Comparison of ENCODE assay signal across 10 cellular contexts in genomic region chr4:7156273-7157139, GRCh38. TPM values are rescaled to one million over a fixed set of nuclear protein-coding genes. Genes with fewer than 3 reads are reported as not detected.
DNase-seq lines count a peak whose midpoint lies in the region; ATAC-seq and TF ChIP-seq lines count a peak whose summit lies in the region.
"Had no signal": no experiment of that assay in that cellular context is flagged by ENCODE, and none has a peak within 500 bp of the region (broad histone marks: within the 10 kb centered on the region; RNA-seq: fewer than 3 reads in every experiment).

No MANE protein-coding gene starts in this region.

- TF ChIP-seq CTCF in C4-2B (conservative IDR thresholded peaks at IDR 0.05), result peak; percentile 69
- peak; percentile 40 for TF ChIP-seq CTCF in RWPE2 (IDR thresholded peaks at IDR 0.05; ENCODE audit: poor library complexity, severe bottlenecking)
- TF ChIP-seq CTCF in omental fat pad (IDR thresholded peaks at IDR 0.05), result no peak
- no peak for TF ChIP-seq CTCF in GM10266 (IDR thresholded peaks at IDR 0.05; ENCODE audit: control insufficient read depth, insufficient read depth, low read depth, missing control alignments)

- CTCF ChIA-PET in naive thymus-derived CD4-positive, alpha-beta T cell (lab: Charles Lee), result no interaction called here

- no peaks in the 10 kb centered on the region for H3K36me3 Mint-ChIP-seq in naive thymus-derived CD4-positive, alpha-beta T cell

- no peak overlapping the region for H3K27ac Mint-ChIP-seq in naive thymus-derived CD4-positive, alpha-beta T cell
- H3K27ac Mint-ChIP-seq: dendritic cell treated with granulocyte-macrophage colony-stimulating factor and Interleukin-4, amounts not matched to agents 40 ng/mL and 50 ng/mL, for 4 days had no signal

- no peak overlapping the region for H3K4me3 ChIP-seq in RWPE2 (ENCODE audit: severe bottlenecking)
- no peak overlapping the region for H3K4me3 ChIP-seq in naive thymus-derived CD4-positive, alpha-beta T cell (ENCODE audit: low read length)

- H3K4me1 ChIP-seq in RWPE2 (ENCODE audit: insufficient read depth, poor library complexity, severe bottlenecking), result peaks cover 4% of the 10 kb centered on the region
- no peaks in the 10 kb centered on the region for H3K4me1 ChIP-seq in naive thymus-derived CD4-positive, alpha-beta T cell (ENCODE audit: control insufficient read depth in 2 of 2, insufficient read depth in 2 of 2, low read length in 2 of 2)

- no peaks in the 10 kb centered on the region for H3K9me3 Mint-ChIP-seq in naive thymus-derived CD4-positive, alpha-beta T cell
- H3K9me3 Mint-ChIP-seq: dendritic cell treated with granulocyte-macrophage colony-stimulating factor and Interleukin-4, amounts not matched to agents 40 ng/mL and 50 ng/mL, for 4 days had no signal

- H3K9me3 ChIP-seq in RWPE2 (ENCODE audit: severe bottlenecking), result no peaks in the 10 kb centered on the region
- no peaks in the 10 kb centered on the region for H3K9me3 ChIP-seq in naive thymus-derived CD4-positive, alpha-beta T cell (ENCODE audit: control insufficient read depth in 2 of 3, low read length in 3 of 3)

- DNase-seq in RWPE2 (ENCODE audit: low spot score) (peak; percentile 42), fibroblast of the conjunctiva (ENCODE audit: low read depth) (peak; percentile 12), omental fat pad (ENCODE audit: low spot score) (peak; percentile 18), C1 segment of cervical spinal cord (lab: John Stamatoyannopoulos, UW) (no peak), GM10266 (ENCODE audit: extremely low spot score) (no peak)
- no peak for DNase-seq in naive thymus-derived CD4-positive, alpha-beta T cell

- ATAC-seq in RWPE2 (ENCODE audit: low read depth) (peak; percentile 70), omental fat pad (ENCODE audit: low FRiP score) (no peak), HG03039 (IDR thresholded peaks at IDR 0.05; ENCODE audit: unreplicated experiment) (no peak)
- no peak for ATAC-seq in naive thymus-derived CD4-positive, alpha-beta T cell

- H3K27me3 Mint-ChIP-seq in naive thymus-derived CD4-positive, alpha-beta T cell, result peaks cover 15 to 37% (median 24%) of the 10 kb centered on the region in 5 donors

- H3K4me1 Mint-ChIP-seq in naive thymus-derived CD4-positive, alpha-beta T cell, result no peaks in the 10 kb centered on the region

- H3K4me3 Mint-ChIP-seq in naive thymus-derived CD4-positive, alpha-beta T cell, result no peak overlapping the region
- H3K4me3 Mint-ChIP-seq: dendritic cell treated with granulocyte-macrophage colony-stimulating factor and Interleukin-4, amounts not matched to agents 40 ng/mL and 50 ng/mL, for 4 days had no signal

- H3K27me3 ChIP-seq in RWPE2 (ENCODE audit: insufficient read depth, poor library complexity, severe bottlenecking), result no peaks in the 10 kb centered on the region
- H3K27me3 ChIP-seq in naive thymus-derived CD4-positive, alpha-beta T cell (ENCODE audit: control insufficient read depth in 2 of 2, insufficient read depth in 2 of 2, low read length in 2 of 2), result no peaks in the 10 kb centered on the region

- intact Hi-C loops in naive thymus-derived CD4-positive, alpha-beta T cell (cut with micrococcal nuclease), result no loop called here

- H3K36me3 ChIP-seq in RWPE2 (ENCODE audit: low read depth), result no peaks in the 10 kb centered on the region
- H3K36me3 ChIP-seq in naive thymus-derived CD4-positive, alpha-beta T cell (ENCODE audit: control insufficient read depth in 2 of 3, insufficient read depth in 3 of 3, low read length in 3 of 3), result no peaks in the 10 kb centered on the region

- POLR2A ChIA-PET in naive thymus-derived CD4-positive, alpha-beta T cell (lab: Charles Lee), result no interaction called here

- no peak overlapping the region for H3K27ac ChIP-seq in C4-2B
- H3K27ac ChIP-seq in RWPE2 (ENCODE audit: poor library complexity, severe bottlenecking), result peak overlapping the region; percentile 20
- H3K27ac ChIP-seq in naive thymus-derived CD4-positive, alpha-beta T cell (ENCODE audit: low read depth, low read length), result no peak overlapping the region

RNA-seq across cellular contexts. Expression of gene SORCS2, which starts 35.8 kb away (rescaled TPM):
- total RNA-seq in omental fat pad, result 1 to 10 TPM in 2 of 4 donors, under 1 TPM in 2; 0.63 to 4.6 (median 1.2) TPM
- total RNA-seq in naive thymus-derived CD4-positive, alpha-beta T cell, result under 1 TPM in 1 of 5 experiments, not detected in 4; 0.10 TPM
- polyA plus RNA-seq in naive thymus-derived CD4-positive, alpha-beta T cell, result not detected
- total RNA-seq: T-helper 1 cell treated with Interleukin-12 subunit alpha and Interleukin-12 subunit beta and Interleukin-4 antibody, amounts not matched to agents 30 ng/mL and 1 ng/mL, for 36 hours had no signal

Comparison
In these comparisons a context has a peak if more than half of its experiments do, and no peak if none do; other contexts are left out.
1. CTCF ChIP-seq: peak in C4-2B (single experiment) and RWPE2 (single experiment); none in omental fat pad (0 of 3) and GM10266 (single experiment).
2. DNase-seq: peak in RWPE2 (single experiment), fibroblast of the conjunctiva (single experiment) and omental fat pad (single experiment); none in C1 segment of cervical spinal cord (0 of 14), GM10266 (single experiment) and naive thymus-derived CD4-positive, alpha-beta T cell (0 of 9).